ENCODE assay signal across 1 cellular context in the genomic region with DNA sequence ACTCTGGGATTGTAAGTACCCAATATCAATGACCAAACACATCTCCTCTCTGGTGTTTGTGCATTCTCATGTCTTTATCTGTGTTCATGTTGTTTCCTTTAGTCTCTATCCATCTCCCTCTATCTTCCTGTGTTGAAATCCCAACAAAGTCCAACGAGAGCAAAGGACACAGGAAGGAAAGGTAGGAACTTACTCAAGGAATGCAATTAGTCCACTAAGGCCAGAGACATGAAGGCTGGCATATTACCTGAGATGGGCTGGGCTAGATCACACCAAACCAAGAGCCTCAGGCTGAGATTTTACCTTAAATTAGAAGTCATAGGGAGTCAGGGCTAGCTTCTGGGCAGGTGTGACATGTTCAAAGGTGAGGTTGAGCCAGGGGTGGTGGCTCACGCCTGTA.
TF ChIP-seq lines count a peak whose summit lies in the region.

No MANE protein-coding gene starts in this region.

TF ChIP-seq in HepG2, 621 proteins besides CTCF, POLR2A, EP300 and RAD21 (continued from another document and continues in another):
- TF ChIP-seq CSRNP2 (CRISPR knock-in tag; conservative IDR thresholded peaks at IDR 0.05; ENCODE audit: low read depth) (no peak), ZNF18 (CRISPR knock-in tag; IDR thresholded peaks at IDR 0.05; ENCODE audit: insufficient replicate concordance) (peak; percentile 36), CENPX (CRISPR knock-in tag; IDR thresholded peaks at IDR 0.05) (no peak), FOXP1 (IDR thresholded peaks at IDR 0.05) (no peak), FOXP1 (CRISPR knock-in tag; IDR thresholded peaks at IDR 0.05) (peak; percentile 84), HNF4G (IDR thresholded peaks at IDR 0.05; ENCODE audit: borderline replicate concordance, low read depth, low read length) (peak; percentile 45; the same call in 1 of the 2 replicates), HNF4G (CRISPR knock-in tag; IDR thresholded peaks at IDR 0.05; ENCODE audit: borderline replicate concordance, low read depth) (peak; percentile 24; the same call in 1 of the 2 replicates), SOX13 (IDR thresholded peaks at IDR 0.05) (no peak), SOX13 (CRISPR knock-in tag; conservative IDR thresholded peaks at IDR 0.05 in 1 of 2, IDR thresholded peaks at IDR 0.05 in 1 of 2) (peak in 1 of 2 experiments; percentile 39; a peak in 1 of 4 replicates), PAWR (CRISPR knock-in tag; IDR thresholded peaks at IDR 0.05; ENCODE audit: borderline replicate concordance) (no peak), ZNF143 (CRISPR knock-in tag; IDR thresholded peaks at IDR 0.05) (no peak), ONECUT2 (CRISPR knock-in tag; IDR thresholded peaks at IDR 0.05) (no peak), TP53 (CRISPR knock-in tag; conservative IDR thresholded peaks at IDR 0.05) (no peak), TRIM24 (CRISPR knock-in tag; IDR thresholded peaks at IDR 0.05) (peak; percentile 50; the same call in 1 of the 2 replicates), ZNF576 (CRISPR knock-in tag; IDR thresholded peaks at IDR 0.05) (no peak), HDAC1 (CRISPR knock-in tag; IDR thresholded peaks at IDR 0.05) (0 out of 2 replicates have a peak, but pooled peaks have one; percentile 11), RBM39 (IDR thresholded peaks at IDR 0.05; ENCODE audit: low read depth, low read length, poor library complexity, severe bottlenecking) (no peak), ZFP36L1 (CRISPR knock-in tag; IDR thresholded peaks at IDR 0.05) (no peak), DPF2 (CRISPR knock-in tag; IDR thresholded peaks at IDR 0.05; ENCODE audit: borderline replicate concordance, low read depth) (peak; percentile 56; the same call in 1 of the 2 replicates), ZNF124 (CRISPR knock-in tag; IDR thresholded peaks at IDR 0.05) (0 out of 2 replicates have a peak, but pooled peaks have one; percentile 22), PHF21A (CRISPR knock-in tag; IDR thresholded peaks at IDR 0.05) (peak; percentile 29; the same call in 1 of the 2 replicates), MYC (CRISPR knock-in tag; IDR thresholded peaks at IDR 0.05; ENCODE audit: borderline replicate concordance) (no peak), HNRNPUL1 (IDR thresholded peaks at IDR 0.05; ENCODE audit: low read depth, low read length) (no peak), HMG20B (CRISPR knock-in tag; conservative IDR thresholded peaks at IDR 0.05) (no peak), PHF20 (CRISPR knock-in tag; IDR thresholded peaks at IDR 0.05) (no peak), FOXO1 (CRISPR knock-in tag; IDR thresholded peaks at IDR 0.05) (peak; percentile 14; the same call in 1 of the 2 replicates), ESRRA (CRISPR knock-in tag; IDR thresholded peaks at IDR 0.05; ENCODE audit: low read depth) (no peak), NCOA1 (CRISPR knock-in tag; IDR thresholded peaks at IDR 0.05) (no peak), SOX5 (CRISPR knock-in tag; IDR thresholded peaks at IDR 0.05; ENCODE audit: borderline replicate concordance) (peak; percentile 62), HOMEZ (CRISPR knock-in tag; IDR thresholded peaks at IDR 0.05; ENCODE audit: low read depth) (peak; percentile 57; the same call in 1 of the 2 replicates), ZNF841 (CRISPR knock-in tag; IDR thresholded peaks at IDR 0.05; ENCODE audit: borderline replicate concordance) (no peak), SOX6 (IDR thresholded peaks at IDR 0.05) (no peak), SOX6 (CRISPR knock-in tag; IDR thresholded peaks at IDR 0.05) (0 out of 2 replicates have a peak, but pooled peaks have one; percentile 23), FOXK2 (IDR thresholded peaks at IDR 0.05) (no peak), SUZ12 (IDR thresholded peaks at IDR 0.05; ENCODE audit: low read depth, low read length) (no peak), NONO (IDR thresholded peaks at IDR 0.05) (no peak), NONO (CRISPR knock-in tag; conservative IDR thresholded peaks at IDR 0.05) (no peak), ZBTB8A (CRISPR knock-in tag; IDR thresholded peaks at IDR 0.05; ENCODE audit: borderline replicate concordance, low read depth) (no peak), CREB3 (CRISPR knock-in tag; IDR thresholded peaks at IDR 0.05) (no peak), ZNF564 (CRISPR knock-in tag; IDR thresholded peaks at IDR 0.05) (no peak)
- TF ChIP-seq, protein P1, sequence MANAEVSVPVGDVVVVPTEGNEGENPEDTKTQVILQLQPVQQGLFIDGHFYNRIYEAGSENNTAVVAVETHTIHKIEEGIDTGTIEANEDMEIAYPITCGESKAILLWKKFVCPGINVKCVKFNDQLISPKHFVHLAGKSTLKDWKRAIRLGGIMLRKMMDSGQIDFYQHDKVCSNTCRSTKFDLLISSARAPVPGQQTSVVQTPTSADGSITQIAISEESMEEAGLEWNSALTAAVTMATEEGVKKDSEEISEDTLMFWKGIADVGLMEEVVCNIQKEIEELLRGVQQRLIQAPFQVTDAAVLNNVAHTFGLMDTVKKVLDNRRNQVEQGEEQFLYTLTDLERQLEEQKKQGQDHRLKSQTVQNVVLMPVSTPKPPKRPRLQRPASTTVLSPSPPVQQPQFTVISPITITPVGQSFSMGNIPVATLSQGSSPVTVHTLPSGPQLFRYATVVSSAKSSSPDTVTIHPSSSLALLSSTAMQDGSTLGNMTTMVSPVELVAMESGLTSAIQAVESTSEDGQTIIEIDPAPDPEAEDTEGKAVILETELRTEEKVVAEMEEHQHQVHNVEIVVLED (CRISPR knock-in tag; IDR thresholded peaks at IDR 0.05; ENCODE audit: borderline replicate concordance): no peak
- TF ChIP-seq, protein P2, sequence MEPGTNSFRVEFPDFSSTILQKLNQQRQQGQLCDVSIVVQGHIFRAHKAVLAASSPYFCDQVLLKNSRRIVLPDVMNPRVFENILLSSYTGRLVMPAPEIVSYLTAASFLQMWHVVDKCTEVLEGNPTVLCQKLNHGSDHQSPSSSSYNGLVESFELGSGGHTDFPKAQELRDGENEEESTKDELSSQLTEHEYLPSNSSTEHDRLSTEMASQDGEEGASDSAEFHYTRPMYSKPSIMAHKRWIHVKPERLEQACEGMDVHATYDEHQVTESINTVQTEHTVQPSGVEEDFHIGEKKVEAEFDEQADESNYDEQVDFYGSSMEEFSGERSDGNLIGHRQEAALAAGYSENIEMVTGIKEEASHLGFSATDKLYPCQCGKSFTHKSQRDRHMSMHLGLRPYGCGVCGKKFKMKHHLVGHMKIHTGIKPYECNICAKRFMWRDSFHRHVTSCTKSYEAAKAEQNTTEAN (CRISPR knock-in tag; conservative IDR thresholded peaks at IDR 0.05): no peak
- TF ChIP-seq, protein P3, sequence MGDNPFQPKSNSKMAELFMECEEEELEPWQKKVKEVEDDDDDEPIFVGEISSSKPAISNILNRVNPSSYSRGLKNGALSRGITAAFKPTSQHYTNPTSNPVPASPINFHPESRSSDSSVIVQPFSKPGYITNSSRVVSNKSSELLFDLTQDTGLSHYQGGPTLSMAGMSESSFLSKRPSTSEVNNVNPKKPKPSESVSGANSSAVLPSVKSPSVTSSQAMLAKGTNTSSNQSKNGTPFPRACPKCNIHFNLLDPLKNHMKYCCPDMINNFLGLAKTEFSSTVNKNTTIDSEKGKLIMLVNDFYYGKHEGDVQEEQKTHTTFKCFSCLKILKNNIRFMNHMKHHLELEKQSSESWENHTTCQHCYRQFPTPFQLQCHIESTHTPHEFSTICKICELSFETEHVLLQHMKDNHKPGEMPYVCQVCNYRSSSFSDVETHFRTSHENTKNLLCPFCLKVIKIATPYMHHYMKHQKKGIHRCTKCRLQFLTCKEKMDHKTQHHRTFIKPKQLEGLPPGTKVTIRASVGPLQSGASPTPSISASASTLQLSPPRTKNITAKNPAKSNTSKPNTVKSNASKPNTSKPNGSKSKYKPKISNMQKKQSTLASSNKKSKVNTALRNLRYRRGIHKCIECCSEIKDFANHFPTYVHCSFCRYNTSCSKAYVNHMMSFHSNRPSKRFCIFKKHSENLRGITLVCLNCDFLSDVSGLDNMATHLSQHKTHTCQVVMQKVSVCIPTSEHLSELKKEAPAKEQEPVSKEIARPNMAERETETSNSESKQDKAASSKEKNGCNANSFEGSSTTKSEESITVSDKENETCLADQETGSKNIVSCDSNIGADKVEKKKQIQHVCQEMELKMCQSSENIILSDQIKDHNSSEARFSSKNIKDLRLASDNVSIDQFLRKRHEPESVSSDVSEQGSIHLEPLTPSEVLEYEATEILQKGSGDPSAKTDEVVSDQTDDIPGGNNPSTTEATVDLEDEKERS (CRISPR knock-in tag; IDR thresholded peaks at IDR 0.05): peak; percentile 38; the same call in 1 of the 2 replicates
- TF ChIP-seq, protein P4, sequence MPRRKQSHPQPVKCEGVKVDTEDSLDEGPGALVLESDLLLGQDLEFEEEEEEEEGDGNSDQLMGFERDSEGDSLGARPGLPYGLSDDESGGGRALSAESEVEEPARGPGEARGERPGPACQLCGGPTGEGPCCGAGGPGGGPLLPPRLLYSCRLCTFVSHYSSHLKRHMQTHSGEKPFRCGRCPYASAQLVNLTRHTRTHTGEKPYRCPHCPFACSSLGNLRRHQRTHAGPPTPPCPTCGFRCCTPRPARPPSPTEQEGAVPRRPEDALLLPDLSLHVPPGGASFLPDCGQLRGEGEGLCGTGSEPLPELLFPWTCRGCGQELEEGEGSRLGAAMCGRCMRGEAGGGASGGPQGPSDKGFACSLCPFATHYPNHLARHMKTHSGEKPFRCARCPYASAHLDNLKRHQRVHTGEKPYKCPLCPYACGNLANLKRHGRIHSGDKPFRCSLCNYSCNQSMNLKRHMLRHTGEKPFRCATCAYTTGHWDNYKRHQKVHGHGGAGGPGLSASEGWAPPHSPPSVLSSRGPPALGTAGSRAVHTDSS (CRISPR knock-in tag; conservative IDR thresholded peaks at IDR 0.05): no peak
- TF ChIP-seq, protein P5, sequence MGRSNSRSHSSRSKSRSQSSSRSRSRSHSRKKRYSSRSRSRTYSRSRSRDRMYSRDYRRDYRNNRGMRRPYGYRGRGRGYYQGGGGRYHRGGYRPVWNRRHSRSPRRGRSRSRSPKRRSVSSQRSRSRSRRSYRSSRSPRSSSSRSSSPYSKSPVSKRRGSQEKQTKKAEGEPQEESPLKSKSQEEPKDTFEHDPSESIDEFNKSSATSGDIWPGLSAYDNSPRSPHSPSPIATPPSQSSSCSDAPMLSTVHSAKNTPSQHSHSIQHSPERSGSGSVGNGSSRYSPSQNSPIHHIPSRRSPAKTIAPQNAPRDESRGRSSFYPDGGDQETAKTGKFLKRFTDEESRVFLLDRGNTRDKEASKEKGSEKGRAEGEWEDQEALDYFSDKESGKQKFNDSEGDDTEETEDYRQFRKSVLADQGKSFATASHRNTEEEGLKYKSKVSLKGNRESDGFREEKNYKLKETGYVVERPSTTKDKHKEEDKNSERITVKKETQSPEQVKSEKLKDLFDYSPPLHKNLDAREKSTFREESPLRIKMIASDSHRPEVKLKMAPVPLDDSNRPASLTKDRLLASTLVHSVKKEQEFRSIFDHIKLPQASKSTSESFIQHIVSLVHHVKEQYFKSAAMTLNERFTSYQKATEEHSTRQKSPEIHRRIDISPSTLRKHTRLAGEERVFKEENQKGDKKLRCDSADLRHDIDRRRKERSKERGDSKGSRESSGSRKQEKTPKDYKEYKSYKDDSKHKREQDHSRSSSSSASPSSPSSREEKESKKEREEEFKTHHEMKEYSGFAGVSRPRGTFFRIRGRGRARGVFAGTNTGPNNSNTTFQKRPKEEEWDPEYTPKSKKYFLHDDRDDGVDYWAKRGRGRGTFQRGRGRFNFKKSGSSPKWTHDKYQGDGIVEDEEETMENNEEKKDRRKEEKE (IDR thresholded peaks at IDR 0.05): no peak
